1 cellular context compared by ENCODE assay signal in the genomic region with DNA sequence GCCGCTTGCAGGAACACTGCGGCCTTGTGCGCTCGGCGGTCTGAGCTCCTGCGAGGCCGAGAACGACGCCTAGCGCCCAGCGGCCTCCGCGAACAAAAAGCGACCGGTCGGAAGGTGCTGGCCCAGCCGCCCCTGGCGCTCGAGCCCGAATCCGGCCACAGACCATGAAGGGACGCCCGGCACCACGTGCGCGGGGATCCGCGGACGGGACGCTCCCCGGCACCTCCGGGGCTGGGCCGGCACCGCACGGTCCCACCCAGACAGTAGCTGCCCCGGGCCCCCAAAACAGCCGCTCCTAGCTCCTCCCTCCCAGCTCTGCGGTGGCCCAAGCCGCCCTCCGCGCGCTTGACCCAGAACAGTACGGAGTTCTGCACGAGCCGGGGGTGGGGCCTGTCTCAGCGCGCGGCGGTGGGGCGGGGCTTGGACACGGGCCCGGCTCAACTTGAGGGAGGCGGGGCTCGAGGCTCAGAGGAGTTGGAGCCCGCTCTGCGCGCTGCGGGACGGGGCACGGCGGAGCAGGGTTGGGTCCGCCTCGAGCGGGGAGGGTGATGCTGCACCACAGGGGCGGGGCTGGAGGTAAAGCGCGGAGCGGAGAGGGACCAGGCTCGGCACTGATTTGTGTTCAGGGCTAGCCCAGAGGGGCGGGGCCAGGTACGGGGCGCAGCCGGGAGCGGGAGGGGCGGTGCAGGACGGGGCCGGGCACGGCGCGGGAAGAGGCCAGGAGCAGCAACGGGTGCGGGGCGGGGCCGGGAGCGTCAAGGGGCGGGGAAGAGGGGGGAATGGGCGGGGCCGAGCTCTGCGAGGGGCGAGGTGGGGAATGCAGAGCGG.
TF ChIP-seq lines count a peak whose summit lies in the region.

No MANE protein-coding gene starts in this region.

TF ChIP-seq in HCT116, 20 proteins besides CTCF, POLR2A, EP300 and RAD21 (continued from another document):
- TF ChIP-seq, protein P1, sequence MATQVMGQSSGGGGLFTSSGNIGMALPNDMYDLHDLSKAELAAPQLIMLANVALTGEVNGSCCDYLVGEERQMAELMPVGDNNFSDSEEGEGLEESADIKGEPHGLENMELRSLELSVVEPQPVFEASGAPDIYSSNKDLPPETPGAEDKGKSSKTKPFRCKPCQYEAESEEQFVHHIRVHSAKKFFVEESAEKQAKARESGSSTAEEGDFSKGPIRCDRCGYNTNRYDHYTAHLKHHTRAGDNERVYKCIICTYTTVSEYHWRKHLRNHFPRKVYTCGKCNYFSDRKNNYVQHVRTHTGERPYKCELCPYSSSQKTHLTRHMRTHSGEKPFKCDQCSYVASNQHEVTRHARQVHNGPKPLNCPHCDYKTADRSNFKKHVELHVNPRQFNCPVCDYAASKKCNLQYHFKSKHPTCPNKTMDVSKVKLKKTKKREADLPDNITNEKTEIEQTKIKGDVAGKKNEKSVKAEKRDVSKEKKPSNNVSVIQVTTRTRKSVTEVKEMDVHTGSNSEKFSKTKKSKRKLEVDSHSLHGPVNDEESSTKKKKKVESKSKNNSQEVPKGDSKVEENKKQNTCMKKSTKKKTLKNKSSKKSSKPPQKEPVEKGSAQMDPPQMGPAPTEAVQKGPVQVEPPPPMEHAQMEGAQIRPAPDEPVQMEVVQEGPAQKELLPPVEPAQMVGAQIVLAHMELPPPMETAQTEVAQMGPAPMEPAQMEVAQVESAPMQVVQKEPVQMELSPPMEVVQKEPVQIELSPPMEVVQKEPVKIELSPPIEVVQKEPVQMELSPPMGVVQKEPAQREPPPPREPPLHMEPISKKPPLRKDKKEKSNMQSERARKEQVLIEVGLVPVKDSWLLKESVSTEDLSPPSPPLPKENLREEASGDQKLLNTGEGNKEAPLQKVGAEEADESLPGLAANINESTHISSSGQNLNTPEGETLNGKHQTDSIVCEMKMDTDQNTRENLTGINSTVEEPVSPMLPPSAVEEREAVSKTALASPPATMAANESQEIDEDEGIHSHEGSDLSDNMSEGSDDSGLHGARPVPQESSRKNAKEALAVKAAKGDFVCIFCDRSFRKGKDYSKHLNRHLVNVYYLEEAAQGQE (IDR thresholded peaks at IDR 0.05; ENCODE audit: low read depth): no peak
- TF ChIP-seq ZNF274 (IDR thresholded peaks at IDR 0.05; ENCODE audit: low read depth, low read length) (no peak), JUND (IDR thresholded peaks at IDR 0.05) (no peak), EGR1 (IDR thresholded peaks at IDR 0.05; ENCODE audit: low read depth) (no peak), MAX (IDR thresholded peaks at IDR 0.05) (peak; percentile 66; the same call in 1 of the 2 replicates), TCF7L2 (IDR thresholded peaks at IDR 0.05; ENCODE audit: borderline replicate concordance, extremely low read depth, insufficient read depth, insufficient read length) (no peak), SRF (IDR thresholded peaks at IDR 0.05; ENCODE audit: low read depth) (no peak), EZH2phosphoT487 (IDR thresholded peaks at IDR 0.05; ENCODE audit: borderline replicate concordance) (no peak)
- TF ChIP-seq, protein P2, sequence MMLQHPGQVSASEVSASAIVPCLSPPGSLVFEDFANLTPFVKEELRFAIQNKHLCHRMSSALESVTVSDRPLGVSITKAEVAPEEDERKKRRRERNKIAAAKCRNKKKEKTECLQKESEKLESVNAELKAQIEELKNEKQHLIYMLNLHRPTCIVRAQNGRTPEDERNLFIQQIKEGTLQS (IDR thresholded peaks at IDR 0.05): no peak
TF ChIP-seq in HCT116: peak in this region for 5.
